8 cellular contexts compared by ENCODE assay signal in genomic region chr11:19679952-19680823, GRCh38. TPM values are rescaled to one million over a fixed set of nuclear protein-coding genes. Genes with fewer than 3 reads are reported as not detected.
DNase-seq lines count a peak whose midpoint lies in the region; ATAC-seq, FAIRE-seq and TF ChIP-seq lines count a peak whose summit lies in the region.

No MANE protein-coding gene starts in this region.

- H3K36me3 ChIP-seq in bronchial epithelial cell (ENCODE audit: control insufficient read depth, insufficient read depth, low read length) (no peaks in the 10 kb centered on the region), subcutaneous abdominal adipose tissue (ENCODE audit: control insufficient read depth in 5 of 5, insufficient read depth in 5 of 5, low read length in 5 of 5) (no peaks in the 10 kb centered on the region)

- H3K9me3 ChIP-seq in subcutaneous abdominal adipose tissue (ENCODE audit: control insufficient read depth in 5 of 5, low read length in 5 of 5) = no peaks in the 10 kb centered on the region

- no peak overlapping the region for H3K4me3 ChIP-seq in bronchial epithelial cell (ENCODE audit: low read depth, low read length)
- peak overlapping the region in 2 of 5 donors; percentile 19 to 23 for H3K4me3 ChIP-seq in subcutaneous abdominal adipose tissue (ENCODE audit: low read depth in 1 of 5, low read length in 5 of 5)

- DNase-seq in HT1080 (ENCODE audit: low read depth) (peak; percentile 99), bronchial epithelial cell (ENCODE audit: low read depth) (peak; percentile 96), kidney tubule cell (ENCODE audit: low spot score) (peak; percentile 98), SKM-1 (lab: John Stamatoyannopoulos, UW; ENCODE audit: unreplicated experiment) (no peak), NCI-H345 treated with DMSO at 0.1 percent for 48 hours (lab: John Stamatoyannopoulos, UW; ENCODE audit: unreplicated experiment) (no peak)
- no peak for DNase-seq in activated CD4-positive, alpha-beta T cell treated with anti-CD3 and anti-CD28 coated beads for 48 hours

- no peak for ATAC-seq in GM19463 (IDR thresholded peaks at IDR 0.05; ENCODE audit: unreplicated experiment)

- H3K27me3 ChIP-seq in bronchial epithelial cell (ENCODE audit: control insufficient read depth, insufficient read depth, low read length) (no peaks in the 10 kb centered on the region), subcutaneous abdominal adipose tissue (ENCODE audit: control insufficient read depth in 5 of 5, insufficient read depth in 4 of 5, low read length in 5 of 5) (no peaks in the 10 kb centered on the region)

- FAIRE-seq in bronchial epithelial cell (lab: Jason Lieb, UNC) = peak; percentile 73

- H3K9ac ChIP-seq in subcutaneous abdominal adipose tissue (ENCODE audit: low read length in 5 of 5) = peak overlapping the region in 2 of 5 donors; percentile 24 to 44

- no peak for TF ChIP-seq CTCF in bronchial epithelial cell (IDR thresholded peaks at IDR 0.05; ENCODE audit: insufficient read depth, low read length, severe bottlenecking)

- H3K4me1 ChIP-seq in subcutaneous abdominal adipose tissue (ENCODE audit: control insufficient read depth in 5 of 5, insufficient read depth in 5 of 5, low read length in 5 of 5) = peaks cover 8 to 69% (median 65%) of the 10 kb centered on the region in 5 donors

- H3K27ac ChIP-seq in subcutaneous abdominal adipose tissue (ENCODE audit: low read depth, low read length) = peak overlapping the region; percentile 52

RNA-seq across cellular contexts. Expression of gene NAV2, which starts 32.4 kb away (rescaled TPM):
- 1.9 and 2.2 TPM in 2 replicates for total RNA-seq in HT1080 (2014; rRNA removed; shearing (Covaris generic))
- polyA plus RNA-seq in HT1080 (2015; cell fraction: cytosol; rRNA removed) = 3.9 and 5.8 TPM in 2 replicates
- 15.8 and 19.4 TPM in 2 replicates for polyA plus RNA-seq in HT1080 (2015; cell fraction: nucleus; rRNA removed)
- 11.1 and 14.1 TPM in 2 replicates for total RNA-seq in bronchial epithelial cell

Comparison
In these comparisons a context has a peak if more than half of its experiments do, and no peak if none do; other contexts are left out.
1. DNase-seq: peak in HT1080 (single experiment), bronchial epithelial cell (single experiment) and kidney tubule cell (single experiment); none in activated CD4-positive, alpha-beta T cell treated with anti-CD3 and anti-CD28 coated beads for 48 hours (single experiment), SKM-1 (single experiment) and NCI-H345 treated with DMSO at 0.1 percent for 48 hours (single experiment).